8 cellular contexts compared by ENCODE assay signal in the genomic region with DNA sequence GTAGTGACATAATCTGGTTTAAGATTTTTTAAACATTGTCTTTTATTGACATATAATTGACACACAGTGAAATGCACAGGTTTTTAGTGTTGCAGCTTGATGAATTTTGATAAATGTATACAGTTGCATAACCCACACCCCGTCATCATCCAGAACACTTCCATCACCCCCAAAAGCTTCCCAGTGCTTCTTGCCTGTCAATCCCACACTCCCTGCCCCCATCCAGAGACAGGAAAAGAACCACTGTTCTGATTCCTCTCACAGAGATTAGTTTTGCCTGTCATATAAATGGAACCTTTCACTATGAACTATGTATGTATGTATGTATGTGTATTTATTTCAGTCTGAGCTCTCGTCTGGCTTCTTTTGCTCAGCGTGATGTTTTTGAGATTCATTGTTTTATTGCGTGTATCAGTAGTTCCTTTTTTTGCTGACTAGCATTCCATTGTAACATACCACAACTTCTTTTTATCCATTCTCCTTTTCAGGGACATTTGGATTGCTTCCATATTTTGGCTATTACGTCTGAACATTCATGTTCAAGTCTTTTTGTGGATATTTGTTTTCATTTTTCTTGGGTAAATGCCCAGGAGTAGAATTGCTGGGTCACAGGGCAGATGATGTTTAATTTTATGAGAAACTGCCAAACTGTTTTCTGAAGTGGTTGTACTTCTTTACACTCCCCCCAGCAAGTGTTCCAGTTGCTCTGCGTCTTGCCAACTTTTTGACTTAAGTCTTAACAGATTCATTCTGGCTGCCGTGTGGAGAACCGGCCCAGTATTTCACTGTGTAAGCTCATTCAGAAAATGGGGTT.
DNase-seq lines count a peak whose midpoint lies in the region; ATAC-seq, FAIRE-seq and TF ChIP-seq lines count a peak whose summit lies in the region.
"Had no signal": no experiment of that assay in that cellular context is flagged by ENCODE, and none has a peak within 500 bp of the region (broad histone marks: within the 10 kb centered on the region; RNA-seq: fewer than 3 reads in every experiment).

No MANE protein-coding gene starts in this region.

- H3K4me3 ChIP-seq in retinal pigment epithelial cell (ENCODE audit: low read length): no peak overlapping the region

- ATAC-seq in SK-N-SH treated with all-trans-retinoic acid at 6 μM for 48 hours (peak; percentile 57), GM19035 (IDR thresholded peaks at IDR 0.05; ENCODE audit: unreplicated experiment) (no peak)

- no peak for FAIRE-seq in GM19239 (lab: Jason Lieb, UNC)
- FAIRE-seq: colon had no signal

- DNase-seq in GM04503 (ENCODE audit: low read depth) (peak; percentile 92), fibroblast of gingiva (ENCODE audit: low read depth) (peak; percentile 98), retinal pigment epithelial cell (ENCODE audit: low read depth) (peak; percentile 77), GM19239 (ENCODE audit: insufficient read length, low spot score) (no peak), SW480 (ENCODE audit: low spot score) (no peak)

- no peak for TF ChIP-seq CTCF in retinal pigment epithelial cell (conservative IDR thresholded peaks at IDR 0.05; ENCODE audit: low read depth, low read length)

TF ChIP-seq in SK-N-SH treated with all-trans-retinoic acid at 6 μM for 48 hours, 23 proteins besides CTCF, POLR2A, EP300 and RAD21:
- TF ChIP-seq, protein P1, sequence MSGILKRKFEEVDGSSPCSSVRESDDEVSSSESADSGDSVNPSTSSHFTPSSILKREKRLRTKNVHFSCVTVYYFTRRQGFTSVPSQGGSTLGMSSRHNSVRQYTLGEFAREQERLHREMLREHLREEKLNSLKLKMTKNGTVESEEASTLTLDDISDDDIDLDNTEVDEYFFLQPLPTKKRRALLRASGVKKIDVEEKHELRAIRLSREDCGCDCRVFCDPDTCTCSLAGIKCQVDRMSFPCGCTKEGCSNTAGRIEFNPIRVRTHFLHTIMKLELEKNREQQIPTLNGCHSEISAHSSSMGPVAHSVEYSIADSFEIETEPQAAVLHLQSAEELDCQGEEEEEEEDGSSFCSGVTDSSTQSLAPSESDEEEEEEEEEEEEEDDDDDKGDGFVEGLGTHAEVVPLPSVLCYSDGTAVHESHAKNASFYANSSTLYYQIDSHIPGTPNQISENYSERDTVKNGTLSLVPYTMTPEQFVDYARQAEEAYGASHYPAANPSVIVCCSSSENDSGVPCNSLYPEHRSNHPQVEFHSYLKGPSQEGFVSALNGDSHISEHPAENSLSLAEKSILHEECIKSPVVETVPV (CRISPR knock-in tag; IDR thresholded peaks at IDR 0.05): no peak
- no peak for TF ChIP-seq ARNTL (CRISPR knock-in tag; IDR thresholded peaks at IDR 0.05; ENCODE audit: borderline replicate concordance, low read depth)
- no peak for TF ChIP-seq ZNF70 (CRISPR knock-in tag; IDR thresholded peaks at IDR 0.05)
- TF ChIP-seq SNAI2 (CRISPR knock-in tag; IDR thresholded peaks at IDR 0.05): no peak
- no peak for TF ChIP-seq GLIS3 (CRISPR knock-in tag; IDR thresholded peaks at IDR 0.05)
- TF ChIP-seq ZNF8 (CRISPR knock-in tag; IDR thresholded peaks at IDR 0.05): peak; percentile 69; the same call in 1 of the 2 replicates
- TF ChIP-seq, protein P2, sequence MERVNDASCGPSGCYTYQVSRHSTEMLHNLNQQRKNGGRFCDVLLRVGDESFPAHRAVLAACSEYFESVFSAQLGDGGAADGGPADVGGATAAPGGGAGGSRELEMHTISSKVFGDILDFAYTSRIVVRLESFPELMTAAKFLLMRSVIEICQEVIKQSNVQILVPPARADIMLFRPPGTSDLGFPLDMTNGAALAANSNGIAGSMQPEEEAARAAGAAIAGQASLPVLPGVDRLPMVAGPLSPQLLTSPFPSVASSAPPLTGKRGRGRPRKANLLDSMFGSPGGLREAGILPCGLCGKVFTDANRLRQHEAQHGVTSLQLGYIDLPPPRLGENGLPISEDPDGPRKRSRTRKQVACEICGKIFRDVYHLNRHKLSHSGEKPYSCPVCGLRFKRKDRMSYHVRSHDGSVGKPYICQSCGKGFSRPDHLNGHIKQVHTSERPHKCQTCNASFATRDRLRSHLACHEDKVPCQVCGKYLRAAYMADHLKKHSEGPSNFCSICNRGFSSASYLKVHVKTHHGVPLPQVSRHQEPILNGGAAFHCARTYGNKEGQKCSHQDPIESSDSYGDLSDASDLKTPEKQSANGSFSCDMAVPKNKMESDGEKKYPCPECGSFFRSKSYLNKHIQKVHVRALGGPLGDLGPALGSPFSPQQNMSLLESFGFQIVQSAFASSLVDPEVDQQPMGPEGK (CRISPR knock-in tag; IDR thresholded peaks at IDR 0.05; ENCODE audit: borderline replicate concordance): no peak
- peak; percentile 38 for TF ChIP-seq ISL1 (CRISPR knock-in tag; IDR thresholded peaks at IDR 0.05)

Comparison
In these comparisons a context has a peak if more than half of its experiments do, and no peak if none do; other contexts are left out.
1. DNase-seq: peak in GM04503 (single experiment), fibroblast of gingiva (single experiment) and retinal pigment epithelial cell (single experiment); none in GM19239 (single experiment) and SW480 (single experiment).